ENCODE assay signal across 22 cellular contexts in the genomic region with DNA sequence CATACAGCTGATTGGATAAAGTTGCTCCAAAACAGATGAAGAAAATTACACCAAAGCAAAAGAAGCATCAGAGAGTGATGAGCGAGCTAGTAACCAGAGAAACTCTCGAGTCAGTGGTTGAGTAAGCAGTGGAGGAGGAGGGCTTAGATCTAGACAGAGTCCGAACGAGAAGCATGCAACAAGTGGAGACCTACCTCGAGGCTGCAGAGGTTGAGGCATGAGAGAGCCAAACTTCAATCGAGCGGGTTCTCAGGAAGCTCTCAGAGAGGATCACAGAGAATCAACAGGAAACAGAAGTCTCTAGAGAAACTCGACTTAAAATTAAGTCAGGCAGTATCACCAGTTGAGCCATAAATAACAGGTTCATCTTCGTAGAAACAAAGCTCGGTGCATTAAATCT. TPM values are rescaled to one million over a fixed set of nuclear protein-coding genes. Genes with fewer than 3 reads are reported as not detected.
A peak's percentile ranks its signal among the peaks of the same experiment; 100 is the strongest.
DNase-seq lines count a peak whose midpoint lies in the region; ATAC-seq and TF ChIP-seq lines count a peak whose summit lies in the region.
"Had no signal": no experiment of that assay in that cellular context is flagged by ENCODE, and none has a peak within 500 bp of the region (broad histone marks: within the 10 kb centered on the region; RNA-seq: fewer than 3 reads in every experiment).

No MANE protein-coding gene starts in this region.

- no peaks in the 10 kb centered on the region for H3K79me2 ChIP-seq in OCI-LY3 (ENCODE audit: low read length)

- H2AFZ ChIP-seq in OCI-LY3 (ENCODE audit: low read depth, low read length) = peak overlapping the region; percentile 42; the same call in 1 of the 2 replicates

- no peak overlapping the region for H3K27ac Mint-ChIP-seq in activated CD4-positive, alpha-beta T cell treated with anti-CD3 and anti-CD28 coated beads for 36 hours
- H3K27ac Mint-ChIP-seq in CD14-positive monocyte = peak overlapping the region in 5 of 7 donors; percentile 12 to 59 (median 47)
- no peak overlapping the region for H3K27ac Mint-ChIP-seq in endothelial cell (ENCODE audit: unreplicated experiment)
- H3K27ac Mint-ChIP-seq: memory B cell; stimulated activated naive CD8-positive, alpha-beta T cell treated with anti-CD3 and anti-CD28 coated beads, Interleukin-15, Interleukin-2, amounts not matched to agents 100 ng/mL and 50 ng/mL, for 24 hours had no signal

- peaks cover 35% of the 10 kb centered on the region for H3K4me1 Mint-ChIP-seq in activated CD4-positive, alpha-beta T cell treated with anti-CD3 and anti-CD28 coated beads for 36 hours
- peaks cover 24% of the 10 kb centered on the region for H3K4me1 Mint-ChIP-seq in CD14-positive monocyte
- peaks cover 11% of the 10 kb centered on the region for H3K4me1 Mint-ChIP-seq in endothelial cell (ENCODE audit: unreplicated experiment)

- H3K4me1 ChIP-seq in OCI-LY3 (ENCODE audit: low read length) = peaks cover 14% of the 10 kb centered on the region

- ATAC-seq in activated CD4-positive, alpha-beta T cell treated with anti-CD3 and anti-CD28 coated beads for 36 hours = peak; percentile 73
- ATAC-seq in HG02678 (IDR thresholded peaks at IDR 0.05; ENCODE audit: unreplicated experiment) = no peak
- ATAC-seq: pancreas had no signal

- peak overlapping the region; percentile 44 for H3K4me2 ChIP-seq in OCI-LY3 (ENCODE audit: low read length)

- DNase-seq in activated CD4-positive, alpha-beta T cell treated with anti-CD3 and anti-CD28 coated beads for 36 hours = peak; percentile 34
- no peak for DNase-seq in activated CD4-positive, alpha-beta T cell treated with anti-CD3 and anti-CD28 coated beads, Interleukin-2, amount 50 U/mL, for 48 hours
- no peak for DNase-seq in CD14-positive monocyte (ENCODE audit: low spot score)
- DNase-seq in endothelial cell (ENCODE audit: low spot score) = no peak
- no peak for DNase-seq in NCI-H526 treated with DMSO at 0.1 percent for 48 hours (lab: John Stamatoyannopoulos, UW)
- DNase-seq in dedifferentiated amniotic fluid mesenchymal stem cell (ENCODE audit: extremely low spot score) = no peak
- DNase-seq: dermis blood vessel endothelial cell, foreskin melanocyte, Karpas-422, naive B cell, NCI-H2107, NCI-H524, pancreas, Right ventricle myocardium superior, upper lobe of left lung, WERI-Rb-1 had no signal

- H3K27me3 ChIP-seq in OCI-LY3 (ENCODE audit: low read depth, low read length) = no peaks in the 10 kb centered on the region
- H3K27me3 ChIP-seq: breast epithelium, pancreas, upper lobe of left lung had no signal

- H3K4me3 ChIP-seq in OCI-LY3 (ENCODE audit: low read length) = peak overlapping the region; percentile 33
- H3K4me3 ChIP-seq: breast epithelium, pancreas, upper lobe of left lung had no signal

- peaks cover 3% of the 10 kb centered on the region for H3K36me3 Mint-ChIP-seq in activated CD4-positive, alpha-beta T cell treated with anti-CD3 and anti-CD28 coated beads for 36 hours (ENCODE audit: low read depth)
- H3K36me3 Mint-ChIP-seq in CD14-positive monocyte (peaks cover 9 to 12% of the 10 kb centered on the region in 2 donors), endothelial cell (ENCODE audit: low read depth, unreplicated experiment) (peaks cover 3% of the 10 kb centered on the region)
- H3K36me3 Mint-ChIP-seq: memory B cell, naive B cell had no signal

- H3K9me3 Mint-ChIP-seq in activated CD4-positive, alpha-beta T cell treated with anti-CD3 and anti-CD28 coated beads for 36 hours (ENCODE audit: low read depth) = peaks cover 4% of the 10 kb centered on the region
- H3K9me3 Mint-ChIP-seq in CD14-positive monocyte (peaks cover 3 to 13% (median 7%) of the 10 kb centered on the region in 7 donors), endothelial cell (ENCODE audit: unreplicated experiment) (peaks cover 4% of the 10 kb centered on the region)

- H3K4me3 Mint-ChIP-seq in activated CD4-positive, alpha-beta T cell treated with anti-CD3 and anti-CD28 coated beads for 36 hours = no peak overlapping the region
- H3K4me3 Mint-ChIP-seq in CD14-positive monocyte (no peak overlapping the region), endothelial cell (ENCODE audit: unreplicated experiment) (peak overlapping the region; percentile 18)
- H3K4me3 Mint-ChIP-seq: memory B cell; naive B cell; stimulated activated naive CD8-positive, alpha-beta T cell treated with anti-CD3 and anti-CD28 coated beads, Interleukin-15, Interleukin-2, amounts not matched to agents 100 ng/mL and 50 ng/mL, for 24 hours had no signal

- POLR2A ChIA-PET in activated CD4-positive, alpha-beta T cell treated with anti-CD3 and anti-CD28 coated beads for 36 hours (lab: Charles Lee) = no interaction called here

- H4K20me1 ChIP-seq in OCI-LY3 (ENCODE audit: insufficient read depth, low read length) = no peaks in the 10 kb centered on the region

- no peaks in the 10 kb centered on the region for H3K27me3 Mint-ChIP-seq in activated CD4-positive, alpha-beta T cell treated with anti-CD3 and anti-CD28 coated beads for 36 hours
- H3K27me3 Mint-ChIP-seq in CD14-positive monocyte (ENCODE audit: low read depth in 3 of 3) (peaks cover 0 to 2% (median 0%) of the 10 kb centered on the region in 3 donors), endothelial cell (ENCODE audit: unreplicated experiment) (no peaks in the 10 kb centered on the region)

- no peak for TF ChIP-seq CTCF in CD14-positive monocyte (IDR thresholded peaks at IDR 0.05)
- no peak for TF ChIP-seq CTCF in OCI-LY3 (IDR thresholded peaks at IDR 0.05; ENCODE audit: low read depth, low read length)
- no peak for TF ChIP-seq CTCF in endothelial cell (IDR thresholded peaks at IDR 0.05; ENCODE audit: unreplicated experiment)

- no peaks in the 10 kb centered on the region for H3K36me3 ChIP-seq in OCI-LY3 (replicated peaks; ENCODE audit: low read depth, low read length)
- H3K36me3 ChIP-seq: breast epithelium, pancreas, upper lobe of left lung had no signal

- no peak overlapping the region for H3K27ac ChIP-seq in OCI-LY3 (ENCODE audit: low read length)
- H3K27ac ChIP-seq: 22Rv1, breast epithelium, pancreas, upper lobe of left lung, WERI-Rb-1 had no signal

- H3K9ac ChIP-seq in OCI-LY3 (ENCODE audit: low read length) = no peak overlapping the region

- H3K9me3 ChIP-seq in OCI-LY3 (ENCODE audit: insufficient read depth, low read length) = no peaks in the 10 kb centered on the region
- H3K9me3 ChIP-seq: breast epithelium, pancreas, upper lobe of left lung had no signal

- CTCF ChIA-PET in activated CD4-positive, alpha-beta T cell treated with anti-CD3 and anti-CD28 coated beads for 36 hours (lab: Charles Lee) = interaction anchor here (0.6 to 1.6 kb wide), 4 partner anchors 14 to 475 kb away, joined by 3 to 6 read pairs (median 4); no protein-coding TSS in a partner anchor

- intact Hi-C loops in activated CD4-positive, alpha-beta T cell treated with anti-CD3 and anti-CD28 coated beads for 36 hours (cut with DNase I, micrococcal nuclease) = loop anchor here in 1 of 2 experiments (10.0 kb wide), 1 partner anchor 61 kb away; no protein-coding TSS in a partner anchor
- intact Hi-C loops in CD14-positive monocyte (cut with micrococcal nuclease) = no loop called here

RNA-seq across cellular contexts. Expression of gene RUSC2, which starts 6.1 kb away (rescaled TPM):
- 1 to 10 TPM; 5.7 to 6.5 TPM for total RNA-seq in activated CD4-positive, alpha-beta T cell treated with anti-CD3 and anti-CD28 coated beads for 36 hours
- 1 to 10 TPM; 2.2 to 3.7 TPM for polyA plus RNA-seq in CD14-positive monocyte
- total RNA-seq in endothelial cell (ENCODE audit: unreplicated experiment) = 22.3 TPM

Comparison
In these comparisons a context has a peak if more than half of its experiments do, and no peak if none do; other contexts are left out.
1. H3K27ac Mint-ChIP-seq: peak in CD14-positive monocyte (5 of 7); none in activated CD4-positive, alpha-beta T cell treated with anti-CD3 and anti-CD28 coated beads for 36 hours (single experiment) and endothelial cell (single experiment).